22 cellular contexts compared by ENCODE assay signal in the genomic region with DNA sequence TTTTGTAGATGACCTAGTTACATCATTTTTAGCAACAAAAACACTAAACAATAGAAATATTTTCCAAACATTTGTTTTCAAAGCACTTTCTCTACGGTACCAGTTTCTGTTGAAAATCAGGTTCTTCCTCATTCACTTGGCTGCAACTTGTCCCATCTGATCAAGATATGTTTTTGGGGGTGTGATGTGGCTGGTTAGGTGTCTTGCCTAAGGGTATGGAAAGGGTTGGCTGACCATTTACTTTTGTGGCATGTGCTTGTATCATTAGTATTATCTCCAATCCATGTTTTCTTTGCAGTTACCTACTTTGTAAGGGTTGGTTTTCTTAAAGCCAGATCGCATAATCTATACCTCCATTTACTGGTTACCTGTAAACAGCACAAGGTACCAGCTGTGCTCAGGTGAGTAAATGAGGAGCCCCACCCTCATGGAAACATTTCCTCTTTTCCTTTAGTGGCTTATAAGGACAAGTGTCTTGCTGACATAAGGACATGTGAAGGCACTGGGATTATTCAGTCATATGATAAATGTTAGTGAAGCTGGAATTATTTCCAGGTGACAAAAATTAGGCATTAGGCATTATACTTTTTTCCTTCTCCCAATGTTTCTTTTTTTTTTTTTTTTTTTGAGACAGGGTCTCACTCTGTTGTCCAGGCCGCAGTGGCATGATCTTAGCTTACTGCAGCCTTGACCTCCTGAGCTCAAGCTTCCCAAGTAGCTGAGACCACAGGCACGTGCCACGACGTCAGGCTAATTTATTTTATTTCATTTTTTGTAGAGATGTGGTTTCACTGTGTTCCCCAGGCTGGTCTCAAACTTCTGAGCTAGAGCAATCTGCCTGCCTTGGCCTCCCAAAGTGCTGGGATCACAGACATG.
DNase-seq lines count a peak whose midpoint lies in the region; ATAC-seq and TF ChIP-seq lines count a peak whose summit lies in the region.
"Had no signal": no experiment of that assay in that cellular context is flagged by ENCODE, and none has a peak within 500 bp of the region (broad histone marks: within the 10 kb centered on the region; RNA-seq: fewer than 3 reads in every experiment).

No MANE protein-coding gene starts in this region.

- no peaks in the 10 kb centered on the region for H3K36me3 Mint-ChIP-seq in T-helper 1 cell treated with Interleukin-12 subunit alpha and Interleukin-12 subunit beta and Interleukin-4 antibody, amounts not matched to agents 30 μg/mL and 1 μg/mL, for 36 hours (ENCODE audit: low read depth)
- no peaks in the 10 kb centered on the region for H3K36me3 Mint-ChIP-seq in activated CD8-positive, alpha-beta T cell treated with anti-CD3 and anti-CD28 coated beads for 36 hours (ENCODE audit: low read depth)

- TF ChIP-seq CTCF in HEK293 (tag by site-specific recombination; IDR thresholded peaks at IDR 0.05): no peak
- no peak for TF ChIP-seq CTCF in VCaP (conservative IDR thresholded peaks at IDR 0.05)
- no peak for TF ChIP-seq CTCF in activated CD8-positive, alpha-beta T cell treated with anti-CD3 and anti-CD28 coated beads for 36 hours (IDR thresholded peaks at IDR 0.05)

- H3K27ac ChIP-seq in HEK293 (ENCODE audit: extremely low read depth, low read depth, low read length): no peak overlapping the region
- H3K27ac ChIP-seq in VCaP: 0 out of 2 replicates have a peak overlapping the region, but pooled peaks have one; percentile 13
- H3K27ac ChIP-seq in trophoblast cell (ENCODE audit: low read depth, low read length): no peak overlapping the region
- no peak overlapping the region for H3K27ac ChIP-seq in aorta (ENCODE audit: low read depth in 1 of 2, low read length in 2 of 2)
- H3K27ac ChIP-seq: SK-N-MC had no signal

- no peaks in the 10 kb centered on the region for H3K4me1 Mint-ChIP-seq in T-helper 1 cell treated with Interleukin-12 subunit alpha and Interleukin-12 subunit beta and Interleukin-4 antibody, amounts not matched to agents 30 μg/mL and 1 μg/mL, for 36 hours (ENCODE audit: low read depth)
- H3K4me1 Mint-ChIP-seq in activated CD8-positive, alpha-beta T cell treated with anti-CD3 and anti-CD28 coated beads for 36 hours (ENCODE audit: low read depth): peaks cover 21% of the 10 kb centered on the region

- CTCF ChIA-PET in HEK293 (lab: Yijun Ruan, JAX): interaction anchor here (0.7 to 8.0 kb wide), 5 partner anchors 15 to 340 kb away, joined by 3 to 38 read pairs (median 4); no protein-coding TSS in a partner anchor
- CTCF ChIA-PET in activated CD8-positive, alpha-beta T cell treated with anti-CD3 and anti-CD28 coated beads for 36 hours (lab: Charles Lee): interaction anchor here (0.9 to 1.8 kb wide), 4 partner anchors 15 to 340 kb away, joined by 3 to 6 read pairs (median 4); no protein-coding TSS in a partner anchor

- H3K79me2 ChIP-seq in trophoblast cell (ENCODE audit: control insufficient read depth, insufficient read depth, low read length, poor library complexity): no peaks in the 10 kb centered on the region

- H3K9ac ChIP-seq in trophoblast cell (ENCODE audit: low read length): no peak overlapping the region

- H3K4me1 ChIP-seq in HEK293 (ENCODE audit: control insufficient read depth, insufficient read depth, low read length) (peaks cover 33% of the 10 kb centered on the region), trophoblast cell (ENCODE audit: control insufficient read depth in 1 of 2, insufficient read depth in 2 of 2, low read length in 2 of 2) (peaks cover 11 to 15% of the 10 kb centered on the region in 2 experiments), aorta (ENCODE audit: control insufficient read depth in 1 of 2, insufficient read depth in 2 of 2, low read length in 2 of 2) (no peaks in the 10 kb centered on the region)

- H2BK12ac ChIP-seq in trophoblast cell (ENCODE audit: low read length): no peak overlapping the region

- H3K4me3 ChIP-seq in HEK293 (ENCODE audit: low read depth, low read length): no peak overlapping the region
- H3K4me3 ChIP-seq in trophoblast cell (ENCODE audit: low read depth, low read length): no peak overlapping the region
- H3K4me3 ChIP-seq in aorta (ENCODE audit: low read length in 2 of 2): no peak overlapping the region
- H3K4me3 ChIP-seq: SK-N-MC had no signal

- no peaks in the 10 kb centered on the region for H3K27me3 ChIP-seq in trophoblast cell (ENCODE audit: insufficient read depth, low read length)
- H3K27me3 ChIP-seq in aorta (ENCODE audit: control insufficient read depth in 1 of 2, insufficient read depth in 2 of 2, low read length in 1 of 2): no peaks in the 10 kb centered on the region

- H3K36me3 ChIP-seq in HEK293 (ENCODE audit: control insufficient read depth in 2 of 2, insufficient read depth in 1 of 2, low read length in 2 of 2): no peaks in the 10 kb centered on the region
- no peaks in the 10 kb centered on the region for H3K36me3 ChIP-seq in trophoblast cell (ENCODE audit: control insufficient read depth in 1 of 2, insufficient read depth in 2 of 2, low read length in 2 of 2)
- H3K36me3 ChIP-seq in aorta (ENCODE audit: control insufficient read depth in 1 of 2, insufficient read depth in 2 of 2, low read length in 1 of 2): no peaks in the 10 kb centered on the region

- no peaks in the 10 kb centered on the region for H3K9me3 Mint-ChIP-seq in T-helper 1 cell treated with Interleukin-12 subunit alpha and Interleukin-12 subunit beta and Interleukin-4 antibody, amounts not matched to agents 30 μg/mL and 1 μg/mL, for 36 hours
- H3K9me3 Mint-ChIP-seq in activated CD8-positive, alpha-beta T cell treated with anti-CD3 and anti-CD28 coated beads for 36 hours: no peaks in the 10 kb centered on the region

- H4K12ac ChIP-seq in trophoblast cell (ENCODE audit: low read depth, low read length): no peak overlapping the region

- intact Hi-C loops in aorta (cut with DNase I): no loop called here
- intact Hi-C loops in activated CD8-positive, alpha-beta T cell treated with anti-CD3 and anti-CD28 coated beads for 36 hours (cut with micrococcal nuclease): no loop called here

- ATAC-seq in aorta (ENCODE audit: low FRiP score) (no peak), GM19324 (IDR thresholded peaks at IDR 0.05; ENCODE audit: low FRiP score, unreplicated experiment) (no peak)
- ATAC-seq in activated CD8-positive, alpha-beta T cell treated with anti-CD3 and anti-CD28 coated beads for 36 hours: no peak

- no peak overlapping the region for H3K4ac ChIP-seq in trophoblast cell (ENCODE audit: low read depth, low read length)

- DNase-seq in T-helper 1 cell (no peak), trophoblast cell (peak; percentile 40 to 85), aorta (no peak)
- no peak for DNase-seq in activated CD8-positive, alpha-beta T cell treated with anti-CD3 and anti-CD28 coated beads for 36 hours
- DNase-seq: 8988T; COR-L47; EL; IMR-90; Kasumi-1; MM.1S; NCI-H1092; NCI-H1436 treated with DMSO at 0.1 percent for 48 hours; NCI-H2029; NCI-H2171 treated with DMSO at 0.1 percent for 48 hours; NCI-H446 treated with DMSO at 0.1 percent for 48 hours; NK-92 treated with Interleukin-12 subunit alpha and Interleukin-12 subunit beta, amount 100 ng/mL, for 24 hours had no signal

- no peak overlapping the region for H2AFZ ChIP-seq in trophoblast cell (ENCODE audit: insufficient read depth, low read length, poor library complexity)

- H3K27me3 Mint-ChIP-seq in T-helper 1 cell treated with Interleukin-12 subunit alpha and Interleukin-12 subunit beta and Interleukin-4 antibody, amounts not matched to agents 30 μg/mL and 1 μg/mL, for 36 hours (ENCODE audit: low read depth): no peaks in the 10 kb centered on the region
- H3K27me3 Mint-ChIP-seq in activated CD8-positive, alpha-beta T cell treated with anti-CD3 and anti-CD28 coated beads for 36 hours: no peaks in the 10 kb centered on the region
- H3K27me3 Mint-ChIP-seq: B cell had no signal

- peaks cover 7% of the 10 kb centered on the region for H3K79me1 ChIP-seq in trophoblast cell (ENCODE audit: low read length)

- H3K14ac ChIP-seq in trophoblast cell (ENCODE audit: low read length): no peak overlapping the region

- no peak overlapping the region for H3K4me3 Mint-ChIP-seq in T-helper 1 cell treated with Interleukin-12 subunit alpha and Interleukin-12 subunit beta and Interleukin-4 antibody, amounts not matched to agents 30 μg/mL and 1 μg/mL, for 36 hours
- no peak overlapping the region for H3K4me3 Mint-ChIP-seq in activated CD8-positive, alpha-beta T cell treated with anti-CD3 and anti-CD28 coated beads for 36 hours
- H3K4me3 Mint-ChIP-seq: B cell had no signal

- H3K23ac ChIP-seq in trophoblast cell (ENCODE audit: low read length): no peak overlapping the region

- no peak overlapping the region for H2AK5ac ChIP-seq in trophoblast cell (ENCODE audit: low read length)

- peak overlapping the region; percentile 5 for H3K27ac Mint-ChIP-seq in T-helper 1 cell treated with Interleukin-12 subunit alpha and Interleukin-12 subunit beta and Interleukin-4 antibody, amounts not matched to agents 30 μg/mL and 1 μg/mL, for 36 hours
- H3K27ac Mint-ChIP-seq in activated CD8-positive, alpha-beta T cell treated with anti-CD3 and anti-CD28 coated beads for 36 hours: no peak overlapping the region
- H3K27ac Mint-ChIP-seq: B cell had no signal

- no CpG with 5 or more reads among the region's 6 CpGs for WGBS in trophoblast cell (ENCODE audit: extremely low coverage, insufficient coverage, insufficient read length)
- 89 to 90% methylated on average over 6 of the region's 6 CpGs for WGBS in aorta, 2 donors

- no peak overlapping the region for H2BK5ac ChIP-seq in trophoblast cell (ENCODE audit: low read depth, low read length, poor library complexity)

- POLR2A ChIA-PET in HEK293 (lab: Yijun Ruan, JAX): interaction anchor here (0.7 kb wide), 1 partner anchor 311 kb away, joined by 3 read pairs; no protein-coding TSS in a partner anchor
- POLR2A ChIA-PET in activated CD8-positive, alpha-beta T cell treated with anti-CD3 and anti-CD28 coated beads for 36 hours (lab: Charles Lee): no interaction called here

- H3K9me3 ChIP-seq in HEK293 (ENCODE audit: control insufficient read depth, insufficient read depth, low read depth, low read length): no peaks in the 10 kb centered on the region
- H3K9me3 ChIP-seq in trophoblast cell (ENCODE audit: insufficient read depth, low read depth, low read length): no peaks in the 10 kb centered on the region
- H3K9me3 ChIP-seq in aorta (ENCODE audit: control insufficient read depth, low read length): no peaks in the 10 kb centered on the region

- H4K91ac ChIP-seq in trophoblast cell (ENCODE audit: low read depth, low read length): no peak overlapping the region

- H3K4me2 ChIP-seq in trophoblast cell (ENCODE audit: low read length): no peak overlapping the region

- no peak overlapping the region for H2BK120ac ChIP-seq in trophoblast cell (ENCODE audit: insufficient read depth, low read length, poor library complexity)

- no peak overlapping the region for H3K18ac ChIP-seq in trophoblast cell (ENCODE audit: low read length)

- no peak overlapping the region for H4K8ac ChIP-seq in trophoblast cell (ENCODE audit: low read depth, low read length)

TF ChIP-seq in HEK293, 187 proteins besides CTCF, POLR2A, EP300 and RAD21 (continues in another document):
- TF ChIP-seq ZEB2 (tag by site-specific recombination; IDR thresholded peaks at IDR 0.05): peak; percentile 55; the same call in 1 of the 2 replicates
- TF ChIP-seq GLIS1 (tag by site-specific recombination; IDR thresholded peaks at IDR 0.05): 0 out of 2 replicates have a peak, but pooled peaks have one; percentile 6
- TF ChIP-seq ZFHX2 (tag by site-specific recombination; conservative IDR thresholded peaks at IDR 0.05): no peak
- TF ChIP-seq OSR2 (tag by site-specific recombination; IDR thresholded peaks at IDR 0.05): peak; percentile 72

Comparison
In these comparisons a context has a peak if more than half of its experiments do, and no peak if none do; other contexts are left out.
1. DNase-seq: peak in trophoblast cell (2 of 2); none in T-helper 1 cell (0 of 5), aorta (0 of 2) and activated CD8-positive, alpha-beta T cell treated with anti-CD3 and anti-CD28 coated beads for 36 hours (single experiment).